Comparison of ENCODE assay signal across 5 cellular contexts in the genomic region with DNA sequence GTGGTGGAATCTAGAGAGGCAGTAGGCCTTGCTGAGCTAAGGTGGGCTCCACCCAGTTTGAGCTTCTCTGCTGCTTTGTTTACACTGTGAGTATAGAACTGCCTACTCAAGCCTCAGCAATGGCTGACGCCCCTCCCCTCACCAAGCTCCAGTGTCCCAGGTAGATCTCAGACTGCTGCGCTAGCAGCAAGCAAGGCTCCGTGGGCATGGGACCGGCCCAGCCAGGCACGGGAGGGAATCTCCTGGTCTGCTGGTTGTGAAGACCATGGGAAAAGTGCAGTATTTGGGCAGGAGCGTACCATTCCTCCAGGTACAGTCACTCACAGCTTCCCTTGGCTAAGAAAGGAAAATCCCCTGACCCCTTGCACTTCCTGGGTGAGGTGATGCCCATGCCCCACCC.
"Had no signal": no experiment of that assay in that cellular context is flagged by ENCODE, and none has a peak within 500 bp of the region (broad histone marks: within the 10 kb centered on the region; RNA-seq: fewer than 3 reads in every experiment).

No MANE protein-coding gene starts in this region.

- DNase-seq: IMR-90, KBM-7 had no signal

- ATAC-seq: HepG2, K562 had no signal

- H3K4me3 ChIP-seq: K562 had no signal

- H3K27ac ChIP-seq: HL-60 had no signal
